ENCODE assay signal across 8 cellular contexts in genomic region chr22:42313804-42314581, GRCh38. TPM values are rescaled to one million over a fixed set of nuclear protein-coding genes. Genes with fewer than 3 reads are reported as not detected.
DNase-seq lines count a peak whose midpoint lies in the region; ATAC-seq, FAIRE-seq and TF ChIP-seq lines count a peak whose summit lies in the region.

No MANE protein-coding gene starts in this region.

- H3K9me3 Mint-ChIP-seq in GM23338, result no peaks in the 10 kb centered on the region
- no peaks in the 10 kb centered on the region for H3K9me3 Mint-ChIP-seq in activated T-helper 17 cell treated with anti-CD3 and anti-CD28 coated beads, Interleukin-2, amount 50 U/mL, for 72 hours

- H3K36me3 ChIP-seq in BLaER1, result no peaks in the 10 kb centered on the region
- no peaks in the 10 kb centered on the region for H3K36me3 ChIP-seq in GM23338 (ENCODE audit: insufficient read depth)
- no peaks in the 10 kb centered on the region for H3K36me3 ChIP-seq in small intestine (ENCODE audit: control insufficient read depth in 2 of 2, insufficient read depth in 2 of 2, low read length in 2 of 2)

- H3K27me3 Mint-ChIP-seq in GM23338 (ENCODE audit: insufficient read depth, low read depth, poor library complexity), result peaks cover 13% of the 10 kb centered on the region
- no peaks in the 10 kb centered on the region for H3K27me3 Mint-ChIP-seq in activated T-helper 17 cell treated with anti-CD3 and anti-CD28 coated beads, Interleukin-2, amount 50 U/mL, for 72 hours

- no peak for FAIRE-seq in small intestine (lab: Jason Lieb, UNC)

- intact Hi-C loops in left ventricle myocardium superior (cut with micrococcal nuclease), result no loop called here

- H4K20me1 ChIP-seq in BLaER1 (peaks cover 46% of the 10 kb centered on the region), GM23338 (replicated peaks; ENCODE audit: insufficient read depth) (peaks cover 3% of the 10 kb centered on the region; the same call in 1 of the 2 replicates)

- TF ChIP-seq CTCF in GM23338 (conservative IDR thresholded peaks at IDR 0.05; ENCODE audit: low read depth in 2 of 2), result peak; percentile 66 to 78

- WGBS in small intestine, 3 donors, result 11 to 40% (median 25%) methylated on average over 33 of the region's 33 CpGs

- H3K9me2 ChIP-seq in GM23338 (ENCODE audit: insufficient read depth), result no peaks in the 10 kb centered on the region

- no peaks in the 10 kb centered on the region for H3K9me3 ChIP-seq in BLaER1
- H3K9me3 ChIP-seq in small intestine (ENCODE audit: control insufficient read depth, low read depth), result no peaks in the 10 kb centered on the region

- peak overlapping the region; percentile 5 for H3K27ac ChIP-seq in BLaER1
- H3K27ac ChIP-seq in GM23338 (ENCODE audit: low read depth), result no peak overlapping the region
- H3K27ac ChIP-seq in small intestine (ENCODE audit: low read depth in 1 of 2, low read length in 1 of 2), result peak overlapping the region; percentile 52 to 58

- no peaks in the 10 kb centered on the region for H3F3A ChIP-seq in GM23338 (replicated peaks; ENCODE audit: low read depth)

- H3K27me3 ChIP-seq in BLaER1, result no peaks in the 10 kb centered on the region
- no peaks in the 10 kb centered on the region for H3K27me3 ChIP-seq in GM23338 (ENCODE audit: insufficient read depth)
- no peaks in the 10 kb centered on the region for H3K27me3 ChIP-seq in small intestine (ENCODE audit: control insufficient read depth in 2 of 2, insufficient read depth in 2 of 2, low read length in 2 of 2)

- peaks cover 47% of the 10 kb centered on the region for H3K4me1 Mint-ChIP-seq in GM23338
- peaks cover 11% of the 10 kb centered on the region for H3K4me1 Mint-ChIP-seq in activated T-helper 17 cell treated with anti-CD3 and anti-CD28 coated beads, Interleukin-2, amount 50 U/mL, for 72 hours

- no peak overlapping the region for H3K27ac Mint-ChIP-seq in GM23338
- H3K27ac Mint-ChIP-seq in activated T-helper 17 cell treated with anti-CD3 and anti-CD28 coated beads, Interleukin-2, amount 50 U/mL, for 72 hours, result peak overlapping the region; percentile 49

- H3K4me1 ChIP-seq in BLaER1 (peaks cover 100% of the 10 kb centered on the region), GM23338 (ENCODE audit: insufficient read depth) (no peaks in the 10 kb centered on the region), small intestine (ENCODE audit: control insufficient read depth in 2 of 2, insufficient read depth in 1 of 2, low read depth in 1 of 2, low read length in 1 of 2) (peaks cover 0 to 6% of the 10 kb centered on the region in 2 donors)

- DNase-seq in GM23338 (ENCODE audit: low spot score) (peak; percentile 89), NCI-H526 (lab: John Stamatoyannopoulos, UW) (peak; percentile 55 to 70), left ventricle myocardium superior (peak; percentile 76), small intestine (peak; percentile 99)

- H3K4me2 ChIP-seq in BLaER1 (peak overlapping the region; percentile 81), GM23338 (no peak overlapping the region)

- H3K4me3 ChIP-seq in BLaER1 (no peak overlapping the region), GM23338 (no peak overlapping the region), small intestine (ENCODE audit: low read depth in 1 of 2, low read length in 2 of 2) (no peak overlapping the region)

- peak overlapping the region; percentile 17; the same call in 1 of the 2 replicates for H3K9ac ChIP-seq in BLaER1

- H3K36me3 Mint-ChIP-seq in GM23338 (ENCODE audit: low read depth), result no peaks in the 10 kb centered on the region; the same call in 2 of the 3 replicates
- no peaks in the 10 kb centered on the region for H3K36me3 Mint-ChIP-seq in activated T-helper 17 cell treated with anti-CD3 and anti-CD28 coated beads, Interleukin-2, amount 50 U/mL, for 72 hours (ENCODE audit: low read depth)

- H3K4me3 Mint-ChIP-seq in GM23338, result peak overlapping the region; percentile 26; the same call in 1 of the 3 replicates
- no peak overlapping the region for H3K4me3 Mint-ChIP-seq in activated T-helper 17 cell treated with anti-CD3 and anti-CD28 coated beads, Interleukin-2, amount 50 U/mL, for 72 hours

- peak; percentile 73 for ATAC-seq in GM23338
- ATAC-seq in activated T-helper 17 cell treated with anti-CD3 and anti-CD28 coated beads, Interleukin-2, amount 50 U/mL, for 72 hours (replicated peaks), result peak; percentile 40
- peak; percentile 66 for ATAC-seq in left ventricle myocardium superior
- no peak for ATAC-seq in HG03196 (IDR thresholded peaks at IDR 0.05; ENCODE audit: unreplicated experiment)
- ATAC-seq in GM21423 (IDR thresholded peaks at IDR 0.05; ENCODE audit: unreplicated experiment), result no peak

- H3K79me2 ChIP-seq in GM23338 (replicated peaks; ENCODE audit: insufficient read depth), result no peaks in the 10 kb centered on the region

- no peak overlapping the region for H2AFZ ChIP-seq in GM23338

TF ChIP-seq in GM23338, 12 proteins besides CTCF, POLR2A, EP300 and RAD21 (continues in another document):
- no peak for TF ChIP-seq JUNB (IDR thresholded peaks at IDR 0.05; ENCODE audit: unreplicated experiment)
- no peak for TF ChIP-seq NANOG (IDR thresholded peaks at IDR 0.05; ENCODE audit: borderline replicate concordance)
- no peak for TF ChIP-seq CREB1 (CRISPR knock-in tag; IDR thresholded peaks at IDR 0.05; ENCODE audit: low read depth)
- TF ChIP-seq ZNF462 (CRISPR knock-in tag; IDR thresholded peaks at IDR 0.05), result no peak
- TF ChIP-seq EZH2 (IDR thresholded peaks at IDR 0.05; ENCODE audit: low read depth, unreplicated experiment), result no peak

RNA-seq across cellular contexts. Expression of gene TCF20, which starts 43.5 kb away (rescaled TPM):
- 57.5 and 68.7 TPM in 2 replicates for total RNA-seq in GM23338 (2014; rRNA removed; shearing (Covaris generic))
- polyA plus RNA-seq in GM23338 (2016; fragmentation: Nextera tagmentation; extraction: Ambion mirVana) (6.4 and 6.6 TPM in 2 replicates), small intestine (10 to 100 TPM in 1 of 3 donors, 1 to 10 TPM in 2; 6.2 to 20.0 (median 6.9) TPM)
- total RNA-seq in activated T-helper 17 cell treated with anti-CD3 and anti-CD28 coated beads, Interleukin-2, amount 50 U/mL, for 72 hours, result 10 to 100 TPM; 61.2 to 72.5 TPM
- total RNA-seq in left ventricle myocardium superior, result 14.9 TPM

Comparison
In these comparisons a context has a peak if more than half of its experiments do, and no peak if none do; other contexts are left out.
1. ATAC-seq: peak in GM23338 (single experiment), activated T-helper 17 cell treated with anti-CD3 and anti-CD28 coated beads, Interleukin-2, amount 50 U/mL, for 72 hours (single experiment) and left ventricle myocardium superior (single experiment); none in HG03196 (single experiment) and GM21423 (single experiment).
2. Peak in every context shown above with its lines, with median percentiles within 50 percentile points of each other: DNase-seq.